Comparison of ENCODE assay signal across 32 cellular contexts in the genomic region with DNA sequence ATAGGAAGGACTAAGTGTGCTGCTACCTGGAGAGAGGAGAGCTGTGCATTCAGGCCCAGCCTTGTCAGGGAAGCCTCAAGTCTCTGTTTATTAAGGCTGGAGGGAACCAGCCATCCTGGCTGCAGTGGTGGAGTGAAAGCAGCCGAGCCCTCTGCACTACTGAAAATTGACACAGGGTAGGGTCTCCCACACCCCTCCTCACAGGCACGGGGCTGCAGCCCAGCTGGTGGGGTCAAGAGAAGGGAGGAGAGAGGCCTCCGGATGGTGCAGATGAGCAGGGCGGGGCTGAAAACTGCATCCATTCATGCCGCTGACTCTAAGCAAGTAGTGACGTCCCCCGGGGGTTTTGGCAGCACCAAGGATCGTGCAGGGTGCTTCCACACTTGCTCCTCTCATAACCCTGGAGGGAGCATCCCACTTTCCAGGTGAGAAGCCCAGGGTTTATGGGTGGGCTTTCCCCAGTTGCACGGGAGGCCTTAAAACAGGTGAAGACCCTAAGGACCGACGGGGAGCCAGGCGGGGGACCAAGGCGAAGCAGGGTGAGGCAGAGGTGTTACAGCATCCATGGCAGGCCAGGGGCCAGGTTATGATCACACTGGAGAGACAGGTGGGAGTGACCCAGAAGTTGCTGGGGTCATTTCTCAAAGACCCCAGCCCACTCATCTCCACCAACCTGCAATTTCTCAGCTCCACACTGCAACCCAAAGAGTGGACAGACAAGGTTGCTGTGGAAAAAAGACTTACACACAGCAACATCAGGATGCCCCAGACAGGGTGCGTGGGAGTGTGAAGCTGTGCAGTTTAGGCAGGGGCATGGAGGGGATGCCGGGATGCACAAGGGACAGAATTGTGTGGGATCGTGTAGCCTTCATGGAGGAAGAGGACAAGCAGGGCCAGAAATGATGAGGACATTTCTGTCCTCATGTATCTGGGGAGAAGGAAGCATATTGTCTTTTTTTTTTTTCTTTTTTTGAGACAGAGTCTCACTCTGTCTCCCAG. TPM values are rescaled to one million over a fixed set of nuclear protein-coding genes. Genes with fewer than 3 reads are reported as not detected.
"Had no signal": no experiment of that assay in that cellular context is flagged by ENCODE, and none has a peak within 500 bp of the region (broad histone marks: within the 10 kb centered on the region; RNA-seq: fewer than 3 reads in every experiment).

No MANE protein-coding gene starts in this region.

- DNase-seq: activated CD4-positive, alpha-beta T cell treated with anti-CD3 and anti-CD28 coated beads, Interleukin-2, amount 50 U/mL, for 1 hour; activated CD4-positive, CD25-positive, alpha-beta regulatory T cell treated with anti-CD3 and anti-CD28 coated beads, Interleukin-2, amount 50 U/mL, for 72 hours; activated CD8-positive, alpha-beta memory T cell treated with anti-CD3 and anti-CD28 coated beads, Interleukin-2, amount 10 ng/mL, durations not matched to agents 7 days and 5 days; activated CD8-positive, alpha-beta T cell treated with anti-CD3 and anti-CD28 coated beads for 36 hours; activated effector memory CD4-positive, alpha-beta T cell treated with anti-CD3 and anti-CD28 coated beads, Interleukin-2, amount 50 U/mL, for 16 hours; activated naive CD4-positive, alpha-beta T cell treated with anti-CD3 and anti-CD28 coated beads, Interleukin-2, amount 10 ng/mL, durations not matched to agents 7 days and 5 days; activated naive CD8-positive, alpha-beta T cell treated with anti-CD3 and anti-CD28 coated beads, Interleukin-2, amount 10 ng/mL, durations not matched to agents 7 days and 5 days; activated T-cell treated with anti-CD3 and anti-CD28 coated beads for 4 hours; cortex of kidney; heart left ventricle; hypothalamus; kidney glomerular epithelial cell; left ventricle myocardium superior; naive B cell; nephron progenitor cell; nucleus accumbens; right cardiac atrium; spleen; stimulated activated naive CD4-positive, alpha-beta T cell treated with Interleukin-2 at 50 U/mL for 16 hours; T-helper 2 cell; testis; transverse colon had no signal

- H3K36me3 ChIP-seq: ascending aorta, cardiac muscle cell, heart left ventricle, spleen, transverse colon had no signal

- H3K4me1 ChIP-seq: ascending aorta, heart left ventricle, spleen, testis, transverse colon had no signal

- H3K27ac ChIP-seq: ascending aorta, cardiac muscle cell, heart left ventricle, spleen, testis, transverse colon had no signal

- H3K4me3 Mint-ChIP-seq: activated CD8-positive, alpha-beta memory T cell treated with anti-CD3 and anti-CD28 coated beads, Interleukin-2, amount 10 ng/mL, durations not matched to agents 7 days and 5 days; activated CD8-positive, alpha-beta T cell treated with anti-CD3 and anti-CD28 coated beads for 36 hours; activated naive CD4-positive, alpha-beta T cell treated with anti-CD3 and anti-CD28 coated beads, Interleukin-2, amount 10 ng/mL, durations not matched to agents 7 days and 5 days; activated naive CD8-positive, alpha-beta T cell treated with anti-CD3 and anti-CD28 coated beads, Interleukin-2, amount 10 ng/mL, durations not matched to agents 7 days and 5 days; activated T-helper 1 cell treated with anti-CD3 and anti-CD28 coated beads, Interleukin-12 subunit alpha, Interleukin-12 subunit beta, Interleukin-2, Interleukin-4 antibody, amounts not matched to agents 30 ng/mL and 10 ng/mL and 1 ng/mL, durations not matched to agents 14 hours and 24 hours and 36 hours; brain; naive B cell; nephron progenitor cell had no signal

- H3K4me3 ChIP-seq: ascending aorta, cardiac muscle cell, heart left ventricle, spleen, testis, transverse colon had no signal

- H3K36me3 Mint-ChIP-seq: activated naive CD4-positive, alpha-beta T cell treated with anti-CD3 and anti-CD28 coated beads, Interleukin-2, amount 10 ng/mL, durations not matched to agents 7 days and 5 days; activated naive CD8-positive, alpha-beta T cell treated with anti-CD3 and anti-CD28 coated beads, Interleukin-2, amount 10 ng/mL, durations not matched to agents 7 days and 5 days; naive B cell had no signal

- H3K27ac Mint-ChIP-seq: activated CD8-positive, alpha-beta memory T cell treated with anti-CD3 and anti-CD28 coated beads, Interleukin-2, amount 10 ng/mL, durations not matched to agents 7 days and 5 days; activated CD8-positive, alpha-beta T cell treated with anti-CD3 and anti-CD28 coated beads for 36 hours; activated naive CD4-positive, alpha-beta T cell treated with anti-CD3 and anti-CD28 coated beads, Interleukin-2, amount 10 ng/mL, durations not matched to agents 7 days and 5 days; activated naive CD8-positive, alpha-beta T cell treated with anti-CD3 and anti-CD28 coated beads, Interleukin-2, amount 10 ng/mL, durations not matched to agents 7 days and 5 days; activated T-helper 1 cell treated with anti-CD3 and anti-CD28 coated beads, Interleukin-12 subunit alpha, Interleukin-12 subunit beta, Interleukin-2, Interleukin-4 antibody, amounts not matched to agents 30 ng/mL and 10 ng/mL and 1 ng/mL, durations not matched to agents 14 hours and 24 hours and 36 hours; brain; naive B cell; nephron progenitor cell had no signal

- H3K9me3 ChIP-seq: testis, transverse colon had no signal

- H3K27me3 ChIP-seq: ascending aorta, testis had no signal

- H3K4me1 Mint-ChIP-seq: activated naive CD4-positive, alpha-beta T cell treated with anti-CD3 and anti-CD28 coated beads, Interleukin-2, amount 10 ng/mL, durations not matched to agents 7 days and 5 days; activated naive CD8-positive, alpha-beta T cell treated with anti-CD3 and anti-CD28 coated beads, Interleukin-2, amount 10 ng/mL, durations not matched to agents 7 days and 5 days; brain; naive B cell had no signal

- ATAC-seq: activated CD8-positive, alpha-beta memory T cell treated with anti-CD3 and anti-CD28 coated beads, Interleukin-2, amount 10 ng/mL, durations not matched to agents 7 days and 5 days; activated CD8-positive, alpha-beta T cell treated with anti-CD3 and anti-CD28 coated beads for 36 hours; heart left ventricle; left ventricle myocardium superior; right cardiac atrium; SK-N-SH treated with all-trans-retinoic acid at 6 μM for 48 hours had no signal

RNA-seq across cellular contexts. Expression of a gene that starts 36.8 kb away (rescaled TPM):
- total RNA-seq: activated CD8-positive, alpha-beta memory T cell treated with anti-CD3 and anti-CD28 coated beads, Interleukin-2, amount 10 ng/mL, durations not matched to agents 7 days and 5 days; activated CD8-positive, alpha-beta T cell treated with anti-CD3 and anti-CD28 coated beads for 36 hours; activated naive CD8-positive, alpha-beta T cell treated with anti-CD3 and anti-CD28 coated beads, Interleukin-2, amount 10 ng/mL, durations not matched to agents 7 days and 5 days; activated T-helper 1 cell treated with anti-CD3 and anti-CD28 coated beads, Interleukin-12 subunit alpha, Interleukin-12 subunit beta, Interleukin-2, Interleukin-4 antibody, amounts not matched to agents 30 ng/mL and 10 ng/mL and 1 ng/mL, durations not matched to agents 14 hours and 24 hours and 36 hours; ascending aorta; endothelial cell of umbilical vein; fibroblast of lung; fibroblast of villous mesenchyme; heart left ventricle; left ventricle myocardium superior; lung microvascular endothelial cell; pulmonary artery endothelial cell; right cardiac atrium; spleen; transverse colon had no signal
